ENCODE assay signal across 16 cellular contexts in genomic region chr2:102042196-102043041, GRCh38. TPM values are rescaled to one million over a fixed set of nuclear protein-coding genes. Genes with fewer than 3 reads are reported as not detected.
A peak's percentile ranks its signal among the peaks of the same experiment; 100 is the strongest.
DNase-seq lines count a peak whose midpoint lies in the region; ATAC-seq and TF ChIP-seq lines count a peak whose summit lies in the region.
"Had no signal": no experiment of that assay in that cellular context is flagged by ENCODE, and none has a peak within 500 bp of the region (broad histone marks: within the 10 kb centered on the region; RNA-seq: fewer than 3 reads in every experiment).

No MANE protein-coding gene starts in this region.

- H3K27ac ChIP-seq in GM23248 (peak overlapping the region; percentile 33; the same call in 1 of the 2 replicates), adrenal gland (peak overlapping the region in 3 of 5 donors; percentile 51 to 66 (median 61))
- H3K27ac ChIP-seq: 22Rv1, RWPE1 had no signal

- WGBS in GM23248 (ENCODE audit: low coverage in 1 of 2, low lambda C conversion rate in 2 of 2, missing lambda C conversion rate in 2 of 2), 2 experiments: 92 to 98% methylated on average over 4 of the region's 4 CpGs
- WGBS in adrenal gland, 4 donors: 90 to 99% (median 92%) methylated on average over 4 of the region's 4 CpGs

- H3K9me3 ChIP-seq in GM23248 (ENCODE audit: low read depth): no peaks in the 10 kb centered on the region
- no peaks in the 10 kb centered on the region for H3K9me3 ChIP-seq in adrenal gland (replicated peaks in 1 of 3)

- H3K9me3 Mint-ChIP-seq in T-helper 1 cell treated with Interleukin-12 subunit alpha and Interleukin-12 subunit beta and Interleukin-4 antibody, amounts not matched to agents 30 μg/mL and 1 μg/mL, for 36 hours: peaks cover 1% of the 10 kb centered on the region
- peaks cover 25% of the 10 kb centered on the region for H3K9me3 Mint-ChIP-seq in nephron progenitor cell

- in situ Hi-C loops in GM23248 (cut with MboI): loop anchor here (25.0 kb wide), 1 partner anchor 95 kb away; the partner anchor contains the start of gene IL1R1

- no peak overlapping the region for H3K9ac ChIP-seq in GM23248

- H3K4me1 ChIP-seq in GM23248 (ENCODE audit: insufficient read depth) (peaks cover 42% of the 10 kb centered on the region), adrenal gland (replicated peaks in 1 of 2) (peaks cover 15 to 20% of the 10 kb centered on the region in 2 donors)

- H3K4me3 ChIP-seq in GM23248 (no peak overlapping the region), adrenal gland (no peak overlapping the region)

- TF ChIP-seq CTCF in adrenal gland (IDR thresholded peaks at IDR 0.05) (no peak), nephron progenitor cell (IDR thresholded peaks at IDR 0.05) (no peak)

- H3K4me1 Mint-ChIP-seq in T-helper 1 cell treated with Interleukin-12 subunit alpha and Interleukin-12 subunit beta and Interleukin-4 antibody, amounts not matched to agents 30 μg/mL and 1 μg/mL, for 36 hours (ENCODE audit: low read depth): peaks cover 13% of the 10 kb centered on the region
- peaks cover 40% of the 10 kb centered on the region for H3K4me1 Mint-ChIP-seq in nephron progenitor cell

- H3K4me2 ChIP-seq in GM23248 (ENCODE audit: unreplicated experiment): no peak overlapping the region

- no peak for ATAC-seq in GM18498 (IDR thresholded peaks at IDR 0.05; ENCODE audit: unreplicated experiment)
- ATAC-seq: CD8-positive, alpha-beta T cell; HCT116; PC-3 had no signal

- H3F3A ChIP-seq in GM23248 (ENCODE audit: insufficient read depth): peaks cover 40% of the 10 kb centered on the region

- TF ChIP-seq POLR2A in adrenal gland (IDR thresholded peaks at IDR 0.05): no peak

- peak overlapping the region; percentile 8 for H3K27ac Mint-ChIP-seq in T-helper 1 cell treated with Interleukin-12 subunit alpha and Interleukin-12 subunit beta and Interleukin-4 antibody, amounts not matched to agents 30 μg/mL and 1 μg/mL, for 36 hours
- H3K27ac Mint-ChIP-seq in nephron progenitor cell: peak overlapping the region; percentile 46
- H3K27ac Mint-ChIP-seq: CD8-positive, alpha-beta T cell had no signal

- no peaks in the 10 kb centered on the region for H3K9me2 ChIP-seq in GM23248 (ENCODE audit: insufficient read depth)

- no peaks in the 10 kb centered on the region for H4K20me1 ChIP-seq in GM23248 (ENCODE audit: insufficient read depth)

- intact Hi-C loops in adrenal gland (cut with DNase I): no loop called here

- H3K27me3 ChIP-seq in GM23248 (replicated peaks; ENCODE audit: insufficient read depth) (no peaks in the 10 kb centered on the region), adrenal gland (no peaks in the 10 kb centered on the region)

- H3K36me3 Mint-ChIP-seq in T-helper 1 cell treated with Interleukin-12 subunit alpha and Interleukin-12 subunit beta and Interleukin-4 antibody, amounts not matched to agents 30 μg/mL and 1 μg/mL, for 36 hours (ENCODE audit: low read depth): no peaks in the 10 kb centered on the region
- H3K36me3 Mint-ChIP-seq in nephron progenitor cell (ENCODE audit: low read depth): no peaks in the 10 kb centered on the region
- H3K36me3 Mint-ChIP-seq: CD8-positive, alpha-beta T cell had no signal

- no peak overlapping the region for H3K4me3 Mint-ChIP-seq in T-helper 1 cell treated with Interleukin-12 subunit alpha and Interleukin-12 subunit beta and Interleukin-4 antibody, amounts not matched to agents 30 μg/mL and 1 μg/mL, for 36 hours
- no peak overlapping the region for H3K4me3 Mint-ChIP-seq in nephron progenitor cell
- H3K4me3 Mint-ChIP-seq: CD8-positive, alpha-beta T cell had no signal

- no peak for DNase-seq in T-helper 1 cell
- no peak for DNase-seq in GM23248
- peak in 1 of 7 donors; percentile 29 for DNase-seq in adrenal gland
- DNase-seq in nephron progenitor cell: no peak
- DNase-seq in NCI-H524 treated with DMSO at 0.1 percent for 48 hours (lab: John Stamatoyannopoulos, UW): no peak
- DNase-seq in stimulated activated naive CD4-positive, alpha-beta T cell treated with Interleukin-2 at 50 U/mL for 16 hours (lab: John Stamatoyannopoulos, UW): no peak
- DNase-seq: CD8-positive, alpha-beta T cell; NCI-H187 treated with DMSO at 0.1 percent for 48 hours; NCI-H748 treated with DMSO at 0.1 percent for 48 hours; PC-3 had no signal

- no peaks in the 10 kb centered on the region for H3K36me3 ChIP-seq in GM23248 (ENCODE audit: low read depth)
- H3K36me3 ChIP-seq in adrenal gland (replicated peaks in 1 of 2): no peaks in the 10 kb centered on the region

- no peaks in the 10 kb centered on the region for H3K79me2 ChIP-seq in GM23248 (ENCODE audit: insufficient read depth)

- H2AFZ ChIP-seq in GM23248: no peak overlapping the region

- peaks cover 50% of the 10 kb centered on the region for H3K27me3 Mint-ChIP-seq in T-helper 1 cell treated with Interleukin-12 subunit alpha and Interleukin-12 subunit beta and Interleukin-4 antibody, amounts not matched to agents 30 μg/mL and 1 μg/mL, for 36 hours (ENCODE audit: low read depth)
- peaks cover 4% of the 10 kb centered on the region for H3K27me3 Mint-ChIP-seq in nephron progenitor cell (ENCODE audit: low read depth, poor library complexity)

RNA-seq across cellular contexts. Expression of gene IL1R2, which starts 50.7 kb away (rescaled TPM):
- 0.22 TPM in 1 of 2 replicates, not detected in the other for total RNA-seq in GM23248 (2014; rRNA removed; shearing (Covaris generic))
- polyA plus RNA-seq in GM23248 (2016; fragmentation: Nextera tagmentation; extraction: Ambion mirVana): 0.85 and 1.2 TPM in 2 replicates
- 10 to 100 TPM in 7 of 8 donors, 1 to 10 TPM in 1; 4.5 to 26.0 (median 13.8) TPM for total RNA-seq in adrenal gland
- polyA plus RNA-seq in adrenal gland: 10 to 100 TPM in 2 of 3 donors, 1 to 10 TPM in 1; 6.7 to 17.9 (median 10.8) TPM
- total RNA-seq: CD8-positive, alpha-beta T cell had no signal
- polyA plus RNA-seq: BJ had no signal
